10 cellular contexts compared by ENCODE assay signal in genomic region chr1:155651861-155652661, GRCh38.
DNase-seq lines count a peak whose midpoint lies in the region; ATAC-seq and TF ChIP-seq lines count a peak whose summit lies in the region.
"Had no signal": no experiment of that assay in that cellular context is flagged by ENCODE, and none has a peak within 500 bp of the region (broad histone marks: within the 10 kb centered on the region; RNA-seq: fewer than 3 reads in every experiment).

No MANE protein-coding gene starts in this region.

- H3K9me3 Mint-ChIP-seq in stimulated activated naive B cell treated with anti-CD40 and anti-IgM and Interleukin-4, amounts not matched to agents 10 μg/mL and 1 μg/mL and 100 μg/mL, for 72 hours, result peaks cover 2 to 3% of the 10 kb centered on the region in 2 donors
- H3K9me3 Mint-ChIP-seq: activated T-cell treated with anti-CD3 and anti-CD28 coated beads, Interleukin-2, amount 50 U/mL, for 4 hours had no signal

- DNase-seq in NCI-H526 treated with DMSO at 0.1 percent for 48 hours (lab: John Stamatoyannopoulos, UW) (peak; percentile 82), epithelial cell of esophagus (ENCODE audit: low read depth) (peak; percentile 68), activated T-cell treated with anti-CD3 and anti-CD28 coated beads for 4 hours (no peak), NCI-H128 (lab: John Stamatoyannopoulos, UW; ENCODE audit: unreplicated experiment) (no peak)
- DNase-seq in stimulated activated naive B cell treated with anti-CD40 and anti-IgM and Interleukin-4, amounts not matched to agents 10 μg/mL and 1 μg/mL and 100 μg/mL, for 72 hours, result no peak
- DNase-seq: activated T-cell treated with anti-CD3 and anti-CD28 coated beads, Interleukin-2, amount 50 U/mL, for 4 hours; effector CD4-positive, alpha-beta T cell had no signal

- CTCF ChIA-PET in HEK293 (lab: Yijun Ruan, JAX), result interaction anchor here (0.6 to 1.6 kb wide), 4 partner anchors 28 to 77 kb away, joined by 3 to 4 read pairs (median 4); no protein-coding TSS in a partner anchor

- TF ChIP-seq CTCF in HEK293 (tag by site-specific recombination; IDR thresholded peaks at IDR 0.05) (no peak), epithelial cell of esophagus (IDR thresholded peaks at IDR 0.05; ENCODE audit: insufficient read depth, low read depth, low read length, missing control alignments) (no peak)

- H3K27ac Mint-ChIP-seq in stimulated activated naive B cell treated with anti-CD40 and anti-IgM and Interleukin-4, amounts not matched to agents 10 μg/mL and 1 μg/mL and 100 μg/mL, for 72 hours, result peak overlapping the region; percentile 31

- no peaks in the 10 kb centered on the region; the same call in 1 of the 2 replicates for H3K4me1 ChIP-seq in HEK293 (ENCODE audit: control insufficient read depth, insufficient read depth, low read length)

- H3K36me3 ChIP-seq in HEK293 (ENCODE audit: control insufficient read depth in 2 of 2, insufficient read depth in 1 of 2, low read length in 2 of 2), result no peaks in the 10 kb centered on the region

- no peaks in the 10 kb centered on the region for H3K9me3 ChIP-seq in HEK293 (ENCODE audit: control insufficient read depth, insufficient read depth, low read depth, low read length)

- peak; percentile 47 to 58 for ATAC-seq in stimulated activated naive B cell treated with anti-CD40 and anti-IgM and Interleukin-4, amounts not matched to agents 10 μg/mL and 1 μg/mL and 100 μg/mL, for 72 hours (replicated peaks)
- ATAC-seq in GM21529 (IDR thresholded peaks at IDR 0.05; ENCODE audit: unreplicated experiment), result no peak
- ATAC-seq: activated CD4-positive, CD25-positive, alpha-beta regulatory T cell treated with anti-CD3 and anti-CD28 coated beads, Interleukin-2, amount 50 U/mL, for 24 hours; activated T-cell treated with anti-CD3 and anti-CD28 coated beads, Interleukin-2, amount 50 U/mL, for 4 hours had no signal

- no peak overlapping the region for H3K4me3 ChIP-seq in HEK293 (ENCODE audit: low read depth, low read length)
- peak overlapping the region; percentile 14 for H3K4me3 ChIP-seq in epithelial cell of esophagus (ENCODE audit: low read length)

- POLR2A ChIA-PET in HEK293 (lab: Yijun Ruan, JAX), result interaction anchor here (0.6 kb wide), 1 partner anchor 39 kb away, joined by 3 read pairs; no protein-coding TSS in a partner anchor

- H3K4me3 Mint-ChIP-seq in stimulated activated naive B cell treated with anti-CD40 and anti-IgM and Interleukin-4, amounts not matched to agents 10 μg/mL and 1 μg/mL and 100 μg/mL, for 72 hours, result no peak overlapping the region
- H3K4me3 Mint-ChIP-seq: activated T-cell treated with anti-CD3 and anti-CD28 coated beads, Interleukin-2, amount 50 U/mL, for 4 hours had no signal

- H3K36me3 Mint-ChIP-seq in stimulated activated naive B cell treated with anti-CD40 and anti-IgM and Interleukin-4, amounts not matched to agents 10 μg/mL and 1 μg/mL and 100 μg/mL, for 72 hours, result peaks cover 0 to 4% of the 10 kb centered on the region in 2 donors

- no peaks in the 10 kb centered on the region for H3K27me3 Mint-ChIP-seq in stimulated activated naive B cell treated with anti-CD40 and anti-IgM and Interleukin-4, amounts not matched to agents 10 μg/mL and 1 μg/mL and 100 μg/mL, for 72 hours

- H3K4me1 Mint-ChIP-seq in stimulated activated naive B cell treated with anti-CD40 and anti-IgM and Interleukin-4, amounts not matched to agents 10 μg/mL and 1 μg/mL and 100 μg/mL, for 72 hours, result peaks cover 17 to 28% of the 10 kb centered on the region in 2 donors

- no peak overlapping the region for H3K27ac ChIP-seq in HEK293 (ENCODE audit: extremely low read depth, low read depth, low read length)

TF ChIP-seq in HEK293, 187 proteins besides CTCF, POLR2A, EP300 and RAD21:
- TF ChIP-seq BCL11A (tag by site-specific recombination; IDR thresholded peaks at IDR 0.05; ENCODE audit: low read depth) (no peak), ZNF76 (tag by site-specific recombination; IDR thresholded peaks at IDR 0.05; ENCODE audit: borderline replicate concordance, low read depth) (0 out of 2 replicates have a peak, but pooled peaks have one; percentile 23), ZNF335 (tag by site-specific recombination; conservative IDR thresholded peaks at IDR 0.05) (peak; percentile 67; the same call in 1 of the 2 replicates), ZBTB48 (tag by site-specific recombination; IDR thresholded peaks at IDR 0.05) (peak; percentile 99), ZNF214 (tag by site-specific recombination; IDR thresholded peaks at IDR 0.05; ENCODE audit: borderline replicate concordance) (no peak), KLF17 (tag by site-specific recombination; IDR thresholded peaks at IDR 0.05) (0 out of 2 replicates have a peak, but pooled peaks have one; percentile 33)
- TF ChIP-seq, protein P1, sequence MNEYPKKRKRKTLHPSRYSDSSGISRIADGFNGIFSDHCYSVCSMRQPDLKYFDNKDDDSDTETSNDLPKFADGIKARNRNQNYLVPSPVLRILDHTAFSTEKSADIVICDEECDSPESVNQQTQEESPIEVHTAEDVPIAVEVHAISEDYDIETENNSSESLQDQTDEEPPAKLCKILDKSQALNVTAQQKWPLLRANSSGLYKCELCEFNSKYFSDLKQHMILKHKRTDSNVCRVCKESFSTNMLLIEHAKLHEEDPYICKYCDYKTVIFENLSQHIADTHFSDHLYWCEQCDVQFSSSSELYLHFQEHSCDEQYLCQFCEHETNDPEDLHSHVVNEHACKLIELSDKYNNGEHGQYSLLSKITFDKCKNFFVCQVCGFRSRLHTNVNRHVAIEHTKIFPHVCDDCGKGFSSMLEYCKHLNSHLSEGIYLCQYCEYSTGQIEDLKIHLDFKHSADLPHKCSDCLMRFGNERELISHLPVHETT (tag by site-specific recombination; IDR thresholded peaks at IDR 0.05), result no peak

Comparison
In these comparisons a context has a peak if more than half of its experiments do, and no peak if none do; other contexts are left out.
1. DNase-seq: peak in NCI-H526 treated with DMSO at 0.1 percent for 48 hours (single experiment) and epithelial cell of esophagus (single experiment); none in stimulated activated naive B cell treated with anti-CD40 and anti-IgM and Interleukin-4, amounts not matched to agents 10 μg/mL and 1 μg/mL and 100 μg/mL, for 72 hours (single experiment), activated T-cell treated with anti-CD3 and anti-CD28 coated beads for 4 hours (single experiment) and NCI-H128 (single experiment).